ENCODE assay signal across 8 cellular contexts in genomic region chr1:15886613-15887167, GRCh38. TPM values are rescaled to one million over a fixed set of nuclear protein-coding genes. Genes with fewer than 3 reads are reported as not detected.
DNase-seq lines count a peak whose midpoint lies in the region; ATAC-seq and TF ChIP-seq lines count a peak whose summit lies in the region.

No MANE protein-coding gene starts in this region.

- no peak overlapping the region for H4K8ac ChIP-seq in neuronal stem cell (ENCODE audit: low read depth, low read length)

- H2BK5ac ChIP-seq in neuronal stem cell (ENCODE audit: low read length): no peak overlapping the region

- H3K9ac ChIP-seq in mucosa of stomach (ENCODE audit: low read length) (peak overlapping the region; percentile 51), neuronal stem cell (ENCODE audit: low read depth, low read length, poor library complexity) (no peak overlapping the region)

- H3K9me3 Mint-ChIP-seq in chondrocyte (ENCODE audit: low read depth): no peaks in the 10 kb centered on the region

- in situ Hi-C loops in G401 (cut with HindIII; ENCODE audit: low sequenced_read_pairs): no loop called here

- no peak overlapping the region for H4K91ac ChIP-seq in neuronal stem cell (ENCODE audit: low read depth, low read length, poor library complexity)

- H2BK12ac ChIP-seq in neuronal stem cell (ENCODE audit: low read length): no peak overlapping the region

- peaks cover 1% of the 10 kb centered on the region for H3K36me3 Mint-ChIP-seq in chondrocyte (ENCODE audit: low read depth)

- no peak for DNase-seq in chondrocyte (ENCODE audit: low spot score)
- no peak for DNase-seq in NCI-H446 treated with DMSO at 0.1 percent for 48 hours (lab: John Stamatoyannopoulos, UW)
- no peak for DNase-seq in G401 (ENCODE audit: low spot score)
- DNase-seq in neuronal stem cell (ENCODE audit: low spot score): no peak
- no peak for DNase-seq in NCI-H187 treated with DMSO at 0.1 percent for 48 hours (lab: John Stamatoyannopoulos, UW)

- peak overlapping the region; percentile 97 for H3K27ac ChIP-seq in 22Rv1
- no peak overlapping the region for H3K27ac ChIP-seq in neuronal stem cell (replicated peaks; ENCODE audit: low read length)

- H3K4me2 ChIP-seq in neuronal stem cell (ENCODE audit: insufficient read depth, low read length, poor library complexity, severe bottlenecking): no peak overlapping the region

- no peak overlapping the region for H2AFZ ChIP-seq in neuronal stem cell (ENCODE audit: low read length)

- H3K4me3 ChIP-seq in mucosa of stomach (ENCODE audit: low read length) (peak overlapping the region; percentile 16), neuronal stem cell (ENCODE audit: low read length in 2 of 2) (peak overlapping the region in 1 of 2 donors; percentile 44)

- H3K4me3 Mint-ChIP-seq in chondrocyte (ENCODE audit: unreplicated experiment): peak overlapping the region; percentile 69

- no peak overlapping the region for H3K18ac ChIP-seq in neuronal stem cell (ENCODE audit: low read length)

- no peak overlapping the region for H3K14ac ChIP-seq in neuronal stem cell (ENCODE audit: low read length)

- no peak overlapping the region for H3K4ac ChIP-seq in neuronal stem cell (ENCODE audit: low read length)

- H2BK120ac ChIP-seq in neuronal stem cell (ENCODE audit: low read depth, low read length): no peak overlapping the region

- H2AK5ac ChIP-seq in neuronal stem cell (ENCODE audit: low read depth, low read length): no peak overlapping the region

- H3K4me1 Mint-ChIP-seq in chondrocyte (ENCODE audit: low read depth): peaks cover 64% of the 10 kb centered on the region

- H3K27ac Mint-ChIP-seq in chondrocyte (ENCODE audit: unreplicated experiment): peak overlapping the region; percentile 98

- H3K23ac ChIP-seq in neuronal stem cell (ENCODE audit: low read depth, low read length, poor library complexity): no peak overlapping the region

- peak; percentile 6 for ATAC-seq in HG02610 (IDR thresholded peaks at IDR 0.05; ENCODE audit: unreplicated experiment)

- H3K27me3 Mint-ChIP-seq in chondrocyte (ENCODE audit: low read depth): no peaks in the 10 kb centered on the region

- no peaks in the 10 kb centered on the region for H3K9me3 ChIP-seq in mucosa of stomach (ENCODE audit: control insufficient read depth, low read length)
- peaks cover 0 to 3% of the 10 kb centered on the region in 2 donors for H3K9me3 ChIP-seq in neuronal stem cell (replicated peaks in 1 of 2; ENCODE audit: control insufficient read depth in 2 of 2, insufficient read depth in 1 of 2, low read depth in 1 of 2, low read length in 2 of 2)

- WGBS in neuronal stem cell (ENCODE audit: extremely low coverage in 2 of 2, insufficient read length in 2 of 2, insufficient replicate concordance in 1 of 2), 2 donors: no CpG with 5 or more reads among the region's 4 CpGs

- peaks cover 5% of the 10 kb centered on the region for H3K79me1 ChIP-seq in neuronal stem cell (ENCODE audit: low read depth, low read length)

- no peaks in the 10 kb centered on the region for H3K36me3 ChIP-seq in mucosa of stomach (ENCODE audit: control insufficient read depth, insufficient read depth, low read length)
- H3K36me3 ChIP-seq in neuronal stem cell (replicated peaks in 1 of 2; ENCODE audit: control insufficient read depth in 2 of 2, insufficient read depth in 2 of 2, low read length in 2 of 2): peaks cover 0 to 56% of the 10 kb centered on the region in 2 donors

- no peak overlapping the region for H2BK15ac ChIP-seq in neuronal stem cell (ENCODE audit: low read length)

- H3K27me3 ChIP-seq in mucosa of stomach (ENCODE audit: control insufficient read depth, insufficient read depth, low read length) (no peaks in the 10 kb centered on the region), neuronal stem cell (ENCODE audit: control insufficient read depth in 3 of 3, insufficient read depth in 3 of 3, low read depth in 1 of 3, low read length in 3 of 3) (no peaks in the 10 kb centered on the region)

- H3K4me1 ChIP-seq in mucosa of stomach (ENCODE audit: control insufficient read depth, insufficient read depth, low read length) (peaks cover 17% of the 10 kb centered on the region), neuronal stem cell (ENCODE audit: control insufficient read depth in 2 of 2, insufficient read depth in 1 of 2, low read depth in 1 of 2, low read length in 2 of 2) (peaks cover 5 to 14% of the 10 kb centered on the region in 2 donors)

- no peak for TF ChIP-seq CTCF in 22Rv1 (IDR thresholded peaks at IDR 0.05)
- TF ChIP-seq CTCF in chondrocyte (IDR thresholded peaks at IDR 0.05): no peak

RNA-seq across cellular contexts. Expression of gene SPEN, which starts 39.2 kb away (rescaled TPM):
- 38.4 to 49.7 TPM (median 39.4 TPM) in 3 replicates for total RNA-seq in chondrocyte
- 1.5 and 2.4 TPM in 2 replicates for total RNA-seq in G401 (2014; rRNA removed; shearing (Covaris generic))
- polyA plus RNA-seq in neuronal stem cell (2013, experiment 1 of 2): 26.1 TPM
- 25.9 TPM for polyA plus RNA-seq in neuronal stem cell (2013, experiment 2 of 2)

Comparison
In these comparisons a context has a peak if more than half of its experiments do, and no peak if none do; other contexts are left out.
1. RNA of gene SPEN, which starts 39.2 kb away (total RNA-seq): 38.4 to 49.7 TPM in chondrocyte; 1.5 to 2.4 TPM in G401; every median in the first group is over 10 times any median in the second.